Comparison of ENCODE assay signal across 8 cellular contexts in the genomic region with DNA sequence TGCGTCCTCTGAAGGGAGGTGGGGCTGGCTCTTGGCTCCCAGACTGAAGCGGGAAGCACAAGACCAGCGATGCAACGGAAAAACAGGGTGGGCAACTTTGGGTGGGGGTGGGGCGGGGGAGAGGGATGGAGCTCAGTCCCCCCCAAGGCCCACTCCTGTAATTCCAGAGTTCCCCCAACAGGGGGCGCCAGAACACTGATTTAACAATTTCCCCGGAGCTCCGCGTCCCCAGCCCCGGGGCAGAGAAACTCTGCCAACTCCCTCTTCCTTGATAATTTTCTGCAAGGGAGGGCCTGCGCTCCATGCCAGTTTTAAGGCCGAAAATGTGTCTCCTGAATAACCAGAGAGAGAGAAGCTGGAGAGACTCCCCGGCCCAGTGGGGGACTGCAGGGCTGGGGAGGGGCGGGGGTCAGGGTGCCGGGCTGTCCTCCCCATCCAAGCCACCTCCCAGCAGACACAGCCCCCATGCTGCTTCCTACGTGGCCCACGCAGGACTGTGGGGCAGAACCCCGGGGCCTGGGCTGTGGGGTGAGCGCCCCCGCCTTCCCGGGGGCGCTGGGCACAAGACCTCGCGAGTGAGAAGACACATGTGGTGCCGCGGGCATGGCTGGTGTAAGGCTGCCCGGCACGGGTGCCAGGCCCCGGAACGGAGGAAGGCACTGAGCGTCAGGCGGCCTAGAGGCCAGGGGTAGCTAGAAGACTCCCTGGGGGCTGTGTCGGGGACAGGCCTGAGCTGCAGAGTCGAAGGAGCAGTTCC. TPM values are rescaled to one million over a fixed set of nuclear protein-coding genes. Genes with fewer than 3 reads are reported as not detected.
DNase-seq lines count a peak whose midpoint lies in the region; ATAC-seq and TF ChIP-seq lines count a peak whose summit lies in the region.

No MANE protein-coding gene starts in this region.

- CTCF ChIA-PET in activated CD4-positive, alpha-beta memory T cell treated with anti-CD3 and anti-CD28 coated beads for 36 hours (lab: Charles Lee): interaction anchor here (0.5 to 17.1 kb wide), 53 partner anchors 10 to 399 kb away, joined by 3 to 433 read pairs (median 4); a partner anchor contains a TSS

- H3K27ac Mint-ChIP-seq in natural killer cell: peak overlapping the region in 1 of 2 donors; percentile 71
- no peak overlapping the region for H3K27ac Mint-ChIP-seq in natural killer cell treated with Interleukin-12 subunit alpha and Interleukin-12 subunit beta and Interleukin-15 and Interleukin-18, amount 100 ng/mL, for 72 hours
- H3K27ac Mint-ChIP-seq in activated CD4-positive, alpha-beta memory T cell treated with anti-CD3 and anti-CD28 coated beads for 36 hours: no peak overlapping the region
- H3K27ac Mint-ChIP-seq in effector memory CD8-positive, alpha-beta T cell: peak overlapping the region; percentile 46 to 65

- peak; percentile 97 for TF ChIP-seq CTCF in natural killer cell (IDR thresholded peaks at IDR 0.05)

- H3K4me3 Mint-ChIP-seq in natural killer cell: no peak overlapping the region
- no peak overlapping the region for H3K4me3 Mint-ChIP-seq in natural killer cell treated with Interleukin-12 subunit alpha and Interleukin-12 subunit beta and Interleukin-15 and Interleukin-18, amount 100 ng/mL, for 72 hours
- no peak overlapping the region for H3K4me3 Mint-ChIP-seq in activated CD4-positive, alpha-beta memory T cell treated with anti-CD3 and anti-CD28 coated beads for 36 hours
- H3K4me3 Mint-ChIP-seq in effector memory CD8-positive, alpha-beta T cell: no peak overlapping the region

- no peaks in the 10 kb centered on the region for H3K9me3 Mint-ChIP-seq in natural killer cell
- no peaks in the 10 kb centered on the region for H3K9me3 Mint-ChIP-seq in natural killer cell treated with Interleukin-12 subunit alpha and Interleukin-12 subunit beta and Interleukin-15 and Interleukin-18, amount 100 ng/mL, for 72 hours
- H3K9me3 Mint-ChIP-seq in activated CD4-positive, alpha-beta memory T cell treated with anti-CD3 and anti-CD28 coated beads for 36 hours: no peaks in the 10 kb centered on the region
- H3K9me3 Mint-ChIP-seq in effector memory CD8-positive, alpha-beta T cell: no peaks in the 10 kb centered on the region

- POLR2A ChIA-PET in activated CD4-positive, alpha-beta memory T cell treated with anti-CD3 and anti-CD28 coated beads for 36 hours (lab: Charles Lee): interaction anchor here (1.2 kb wide), 1 partner anchor 71 kb away, joined by 4 read pairs; no protein-coding TSS in a partner anchor

- H3K27me3 Mint-ChIP-seq in natural killer cell (ENCODE audit: low read depth in 2 of 2): no peaks in the 10 kb centered on the region
- no peaks in the 10 kb centered on the region for H3K27me3 Mint-ChIP-seq in natural killer cell treated with Interleukin-12 subunit alpha and Interleukin-12 subunit beta and Interleukin-15 and Interleukin-18, amount 100 ng/mL, for 72 hours
- no peaks in the 10 kb centered on the region for H3K27me3 Mint-ChIP-seq in activated CD4-positive, alpha-beta memory T cell treated with anti-CD3 and anti-CD28 coated beads for 36 hours
- no peaks in the 10 kb centered on the region for H3K27me3 Mint-ChIP-seq in effector memory CD8-positive, alpha-beta T cell

- intact Hi-C loops in natural killer cell (cut with micrococcal nuclease): loop anchor here (1.0 kb wide), 1 partner anchor 71 kb away; no protein-coding TSS in a partner anchor
- intact Hi-C loops in activated CD4-positive, alpha-beta memory T cell treated with anti-CD3 and anti-CD28 coated beads for 36 hours (cut with micrococcal nuclease): loop anchor here (1.0 to 2.0 kb wide), 2 partner anchors 71 to 143 kb away; no protein-coding TSS in a partner anchor

- ATAC-seq in natural killer cell: peak; percentile 40 to 53 (median 47)
- ATAC-seq in natural killer cell treated with Interleukin-12 subunit alpha and Interleukin-12 subunit beta and Interleukin-15 and Interleukin-18, amount 100 ng/mL, for 72 hours: no peak
- peak; percentile 55 for ATAC-seq in effector memory CD8-positive, alpha-beta T cell (replicated peaks)
- no peak for ATAC-seq in HG02759 (IDR thresholded peaks at IDR 0.05; ENCODE audit: unreplicated experiment)

- peaks cover 14 to 35% of the 10 kb centered on the region in 2 donors for H3K4me1 Mint-ChIP-seq in natural killer cell
- peaks cover 15 to 29% of the 10 kb centered on the region in 2 donors for H3K4me1 Mint-ChIP-seq in natural killer cell treated with Interleukin-12 subunit alpha and Interleukin-12 subunit beta and Interleukin-15 and Interleukin-18, amount 100 ng/mL, for 72 hours (ENCODE audit: low read depth in 2 of 2)
- no peaks in the 10 kb centered on the region for H3K4me1 Mint-ChIP-seq in activated CD4-positive, alpha-beta memory T cell treated with anti-CD3 and anti-CD28 coated beads for 36 hours (ENCODE audit: low read depth)
- peaks cover 13 to 15% of the 10 kb centered on the region in 2 donors for H3K4me1 Mint-ChIP-seq in effector memory CD8-positive, alpha-beta T cell (ENCODE audit: low read depth in 2 of 2)

- DNase-seq in natural killer cell (peak; percentile 58), NCI-H345 treated with DMSO at 0.1 percent for 48 hours (lab: John Stamatoyannopoulos, UW; ENCODE audit: unreplicated experiment) (peak; percentile 7), midbrain (lab: John Stamatoyannopoulos, UW) (peak; percentile 75)
- DNase-seq in natural killer cell treated with Interleukin-12 subunit alpha and Interleukin-12 subunit beta and Interleukin-15 and Interleukin-18, amount 100 ng/mL, for 72 hours (ENCODE audit: low spot score): no peak
- DNase-seq in activated CD4-positive, alpha-beta memory T cell treated with anti-CD3 and anti-CD28 coated beads for 36 hours: peak; percentile 68
- peak; percentile 59 to 62 (median 61) for DNase-seq in effector memory CD8-positive, alpha-beta T cell
- peak; percentile 28 to 37 for DNase-seq in stimulated activated CD8-positive, alpha-beta memory T cell treated with anti-CD3 and anti-CD28 coated beads, Interleukin-4, amount 100 ng/mL, for 4 hours (ENCODE audit: low read depth in 2 of 2, low spot score in 1 of 2)

- no peaks in the 10 kb centered on the region for H3K36me3 Mint-ChIP-seq in natural killer cell
- H3K36me3 Mint-ChIP-seq in natural killer cell treated with Interleukin-12 subunit alpha and Interleukin-12 subunit beta and Interleukin-15 and Interleukin-18, amount 100 ng/mL, for 72 hours: no peaks in the 10 kb centered on the region
- H3K36me3 Mint-ChIP-seq in activated CD4-positive, alpha-beta memory T cell treated with anti-CD3 and anti-CD28 coated beads for 36 hours: peaks cover 25% of the 10 kb centered on the region
- peaks cover 44% of the 10 kb centered on the region for H3K36me3 Mint-ChIP-seq in effector memory CD8-positive, alpha-beta T cell (ENCODE audit: insufficient read depth)

RNA-seq across cellular contexts. Expression of a gene that starts 51.4 kb away (rescaled TPM):
- 100 to 1,000 TPM; 102 to 129 (median 126) TPM for total RNA-seq in natural killer cell
- 10 to 100 TPM; 71.1 to 93.3 TPM for total RNA-seq in natural killer cell treated with Interleukin-12 subunit alpha and Interleukin-12 subunit beta and Interleukin-15 and Interleukin-18, amount 100 ng/mL, for 72 hours
- total RNA-seq in activated CD4-positive, alpha-beta memory T cell treated with anti-CD3 and anti-CD28 coated beads for 36 hours: 10 to 100 TPM; 56.6 to 58.7 TPM

Comparison
In these comparisons a context has a peak if more than half of its experiments do, and no peak if none do; other contexts are left out.
1. ATAC-seq: peak in natural killer cell (3 of 3) and effector memory CD8-positive, alpha-beta T cell (single experiment); none in natural killer cell treated with Interleukin-12 subunit alpha and Interleukin-12 subunit beta and Interleukin-15 and Interleukin-18, amount 100 ng/mL, for 72 hours (0 of 2) and HG02759 (single experiment).
2. H3K27ac Mint-ChIP-seq: peak in effector memory CD8-positive, alpha-beta T cell (2 of 2); none in natural killer cell treated with Interleukin-12 subunit alpha and Interleukin-12 subunit beta and Interleukin-15 and Interleukin-18, amount 100 ng/mL, for 72 hours (0 of 2) and activated CD4-positive, alpha-beta memory T cell treated with anti-CD3 and anti-CD28 coated beads for 36 hours (single experiment).